In the genomic region with DNA sequence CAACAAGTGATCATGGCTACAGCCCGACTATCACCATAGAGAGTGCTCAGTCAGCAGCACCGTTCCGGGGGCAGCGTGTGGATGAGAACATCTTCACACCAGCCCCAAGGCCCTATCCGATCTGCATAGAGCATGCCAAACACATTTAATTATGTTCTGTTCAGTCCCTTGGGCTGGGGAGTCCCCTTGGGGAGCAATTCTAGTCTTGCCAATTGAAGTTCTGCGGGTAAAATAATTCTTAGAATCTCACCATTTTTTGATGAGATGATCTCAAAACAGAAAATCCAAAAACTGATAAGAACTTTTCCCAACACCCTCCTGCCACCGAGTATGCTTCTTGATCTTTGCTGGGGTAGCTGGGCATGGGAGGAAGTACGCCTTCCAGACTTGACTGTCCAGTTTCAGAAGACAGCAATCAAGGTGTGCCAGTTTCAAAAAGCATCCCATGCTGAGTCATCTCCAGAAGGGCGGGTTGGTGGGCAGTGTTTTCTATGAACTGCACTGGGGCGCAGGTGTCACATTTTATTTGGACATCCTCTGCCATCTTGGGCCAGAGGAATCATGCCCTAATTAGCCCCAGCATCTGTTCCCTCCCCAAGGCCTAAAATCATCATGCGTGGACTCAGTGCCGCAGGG, we compare ENCODE assay signal across 16 cellular contexts. TPM values are rescaled to one million over a fixed set of nuclear protein-coding genes. Genes with fewer than 3 reads are reported as not detected.
DNase-seq lines count a peak whose midpoint lies in the region; ATAC-seq, FAIRE-seq and TF ChIP-seq lines count a peak whose summit lies in the region.
"Had no signal": no experiment of that assay in that cellular context is flagged by ENCODE, and none has a peak within 500 bp of the region (broad histone marks: within the 10 kb centered on the region; RNA-seq: fewer than 3 reads in every experiment).

No MANE protein-coding gene starts in this region.

- WGBS in K562 (ENCODE audit: insufficient coverage, low coverage, missing lambda C conversion rate), result 3% methylated on average over 12 of the region's 12 CpGs
- WGBS in small intestine, 3 donors, result 80 to 86% (median 82%) methylated on average over 12 of the region's 12 CpGs

- no peak overlapping the region for H3K9ac ChIP-seq in K562 (ENCODE audit: insufficient read depth in 1 of 2, low read depth in 2 of 2, low read length in 2 of 2)

- TF ChIP-seq CTCF in K562 (IDR thresholded peaks at IDR 0.05 in 2 of 3, conservative IDR thresholded peaks at IDR 0.05 in 1 of 3; ENCODE audit: insufficient read depth in 2 of 3, low read depth in 1 of 3, low read length in 3 of 3), result no peak

- POLR2A ChIA-PET in K562 (lab: Yijun Ruan, JAX), result interaction anchor here (0.6 to 1.2 kb wide), 3 partner anchors 10 to 222 kb away, joined by 3 to 4 read pairs (median 3); no protein-coding TSS in a partner anchor

- no peaks in the 10 kb centered on the region for H3K9me3 Mint-ChIP-seq in stimulated activated memory B cell treated with anti-CD40 and anti-IgM and Interleukin-4, amounts not matched to agents 10 μg/mL and 1 μg/mL and 100 μg/mL, for 72 hours

- no peaks in the 10 kb centered on the region; the same call in 1 of the 2 replicates for H4K20me1 ChIP-seq in K562 (replicated peaks; ENCODE audit: control insufficient read depth, insufficient read depth, low read length)

- H2AFZ ChIP-seq in K562 (ENCODE audit: low read depth, low read length), result no peak overlapping the region

- CTCF ChIA-PET in K562 (lab: Yijun Ruan, JAX; ENCODE audit: low intra/inter-chr PET ratio), result no interaction called here

- ATAC-seq in GM21786 (IDR thresholded peaks at IDR 0.05; ENCODE audit: unreplicated experiment) (peak; percentile 77), K562 (no peak), HG02870 (IDR thresholded peaks at IDR 0.05; ENCODE audit: unreplicated experiment) (no peak)
- peak; percentile 82 for ATAC-seq in stimulated activated memory B cell treated with anti-CD40 and anti-IgM and Interleukin-4, amounts not matched to agents 10 μg/mL and 1 μg/mL and 100 μg/mL, for 72 hours
- ATAC-seq: psoas muscle had no signal

- no peak overlapping the region for H3K27ac Mint-ChIP-seq in stimulated activated memory B cell treated with anti-CD40 and anti-IgM and Interleukin-4, amounts not matched to agents 10 μg/mL and 1 μg/mL and 100 μg/mL, for 72 hours
- H3K27ac Mint-ChIP-seq: activated naive CD8-positive, alpha-beta T cell; naive B cell had no signal

- H3K9me3 ChIP-seq in K562 (replicated peaks; ENCODE audit: control insufficient read depth, insufficient read depth, low read depth, low read length) (0 out of 2 replicates have a peak, but pooled peaks cover 4% of the 10 kb centered on the region), small intestine (ENCODE audit: control insufficient read depth, low read depth) (no peaks in the 10 kb centered on the region)
- H3K9me3 ChIP-seq: psoas muscle, testis had no signal

- in situ Hi-C loops in K562 (cut with MboI), result loop anchor here (5.0 kb wide), 1 partner anchor 283 kb away; no protein-coding TSS in a partner anchor

- no peak for TF ChIP-seq POLR2A in K562 (conservative IDR thresholded peaks at IDR 0.05)

- H3K4me2 ChIP-seq in K562 (ENCODE audit: insufficient read depth, low read length), result no peak overlapping the region

- H3K27ac ChIP-seq in K562 (ENCODE audit: extremely low read depth, low read depth, low read length) (no peak overlapping the region), small intestine (ENCODE audit: low read depth in 1 of 2, low read length in 1 of 2) (no peak overlapping the region)
- H3K27ac ChIP-seq: psoas muscle, testis had no signal

- peaks cover 10% of the 10 kb centered on the region for H3K4me1 Mint-ChIP-seq in stimulated activated memory B cell treated with anti-CD40 and anti-IgM and Interleukin-4, amounts not matched to agents 10 μg/mL and 1 μg/mL and 100 μg/mL, for 72 hours

- TF ChIP-seq RAD21 in K562 (CRISPR knock-in tag; conservative IDR thresholded peaks at IDR 0.05 in 1 of 2, IDR thresholded peaks at IDR 0.05 in 1 of 2), result no peak

- no peaks in the 10 kb centered on the region for H3K4me1 ChIP-seq in K562 (replicated peaks in 1 of 2; ENCODE audit: control insufficient read depth in 2 of 2, insufficient read depth in 2 of 2, low read length in 2 of 2)
- no peaks in the 10 kb centered on the region for H3K4me1 ChIP-seq in small intestine (ENCODE audit: control insufficient read depth in 2 of 2, insufficient read depth in 1 of 2, low read depth in 1 of 2, low read length in 1 of 2)
- H3K4me1 ChIP-seq: psoas muscle, testis had no signal

- H3K4me3 ChIP-seq in K562, result no peak overlapping the region
- H3K4me3 ChIP-seq in H7 (ENCODE audit: insufficient read depth, low read depth, low read length), result no peak overlapping the region
- H3K4me3 ChIP-seq in small intestine (ENCODE audit: low read depth in 1 of 2, low read length in 2 of 2), result no peak overlapping the region
- H3K4me3 ChIP-seq: psoas muscle, testis had no signal

- FAIRE-seq in K562 (lab: Jason Lieb, UNC) (no peak), small intestine (lab: Jason Lieb, UNC) (no peak)

- no peak for TF ChIP-seq EP300 in K562 (IDR thresholded peaks at IDR 0.05; ENCODE audit: low read length)

- H3K27me3 ChIP-seq in K562 (ENCODE audit: control insufficient read depth in 2 of 2, insufficient read depth in 2 of 2, low read length in 2 of 2) (peaks cover 31 to 81% of the 10 kb centered on the region in 2 experiments), H7 (ENCODE audit: control insufficient read depth, insufficient read depth, low read length) (no peaks in the 10 kb centered on the region; the same call in 1 of the 2 replicates), small intestine (ENCODE audit: control insufficient read depth in 2 of 2, insufficient read depth in 2 of 2, low read length in 2 of 2) (no peaks in the 10 kb centered on the region)
- H3K27me3 ChIP-seq: testis had no signal

- no peak overlapping the region for H3K4me3 Mint-ChIP-seq in stimulated activated memory B cell treated with anti-CD40 and anti-IgM and Interleukin-4, amounts not matched to agents 10 μg/mL and 1 μg/mL and 100 μg/mL, for 72 hours
- H3K4me3 Mint-ChIP-seq: activated naive CD8-positive, alpha-beta T cell; naive B cell had no signal

- BruUV-seq in K562 (replicated peaks; lab: Mats Ljungman, UMichigan), result no TSS peak

- DNase-seq in activated T-cell treated with anti-CD3 and anti-CD28 coated beads for 48 hours (ENCODE audit: low read depth), result peak; percentile 23
- DNase-seq in activated T-cell treated with anti-CD3 and anti-CD28 coated beads, Interleukin-2, amount 50 U/mL, for 48 hours, result no peak
- no peak for DNase-seq in K562 (ENCODE audit: extremely low read depth in 1 of 4, low spot score in 3 of 4)
- DNase-seq in H7, result no peak
- no peak for DNase-seq in small intestine
- DNase-seq: effector CD8-positive, alpha-beta T cell; GDM1; HCEC 1CT; naive B cell; NCI-H1105 treated with DMSO at 0.1 percent for 48 hours; psoas muscle; testis had no signal

- H3K36me3 Mint-ChIP-seq in stimulated activated memory B cell treated with anti-CD40 and anti-IgM and Interleukin-4, amounts not matched to agents 10 μg/mL and 1 μg/mL and 100 μg/mL, for 72 hours, result no peaks in the 10 kb centered on the region
- H3K36me3 Mint-ChIP-seq: activated naive CD8-positive, alpha-beta T cell had no signal

- H3K27me3 Mint-ChIP-seq in stimulated activated memory B cell treated with anti-CD40 and anti-IgM and Interleukin-4, amounts not matched to agents 10 μg/mL and 1 μg/mL and 100 μg/mL, for 72 hours, result peaks cover 41% of the 10 kb centered on the region
- H3K27me3 Mint-ChIP-seq: activated naive CD8-positive, alpha-beta T cell had no signal

- H3K79me2 ChIP-seq in K562 (ENCODE audit: control insufficient read depth, insufficient read depth, low read length), result no peaks in the 10 kb centered on the region

- intact Hi-C loops in K562 (cut with micrococcal nuclease), result no loop called here

- no peaks in the 10 kb centered on the region for H3K36me3 ChIP-seq in K562 (ENCODE audit: control insufficient read depth, insufficient read depth, low read length)
- no peaks in the 10 kb centered on the region for H3K36me3 ChIP-seq in H7 (replicated peaks; ENCODE audit: control insufficient read depth, insufficient read depth, low read length)
- H3K36me3 ChIP-seq in small intestine (ENCODE audit: control insufficient read depth in 2 of 2, insufficient read depth in 2 of 2, low read length in 2 of 2), result no peaks in the 10 kb centered on the region

- no peaks in the 10 kb centered on the region for H3K9me1 ChIP-seq in K562 (ENCODE audit: control insufficient read depth, insufficient read depth, low read length)

RNA-seq across cellular contexts. Expression of a gene that starts 20.8 kb away (rescaled TPM):
- total RNA-seq in K562 (2011; cell fraction: chromatin; rRNA removed; ENCODE audit: low replicate concordance), result 17.5 and 46.4 TPM in 2 replicates
- total RNA-seq in K562 (2011; cell fraction: nucleolus; rRNA removed), result 18.8 and 22.8 TPM in 2 replicates
- total RNA-seq in K562 (2011; cell fraction: nucleoplasm; rRNA removed), result 14.9 and 27.1 TPM in 2 replicates
- total RNA-seq in K562 (2014; rRNA removed) (1.1 and 1.5 TPM in 2 replicates), K562 (2014; rRNA removed; fragmentation: Illumina TruSeq; extraction: Trizol) (0.41 and 1.1 TPM in 2 replicates), K562 (2015; rRNA removed; fragmentation: Illumina TruSeq; extraction: Trizol) (0.08 and 0.51 TPM in 2 replicates), K562 (2021) (3.3 and 4.2 TPM in 2 replicates)
- polyA plus RNA-seq in K562 (2011; rRNA removed) (4.3 and 12.0 TPM in 2 replicates), K562 (2014; fragmentation: Illumina TruSeq; extraction: Trizol) (1.1 and 1.4 TPM in 2 replicates), K562 (2014; fragmentation: Nextera tagmentation; extraction: Ambion mirVana) (under 1 TPM; 0.13 to 0.20 TPM), K562 (2014; rRNA removed) (0.90 and 1.2 TPM in 2 replicates), small intestine (10 to 100 TPM; 77.0 to 87.4 (median 78.9) TPM)
- 5.1 and 6.0 TPM in 2 replicates for polyA plus RNA-seq in K562 (2011; cell fraction: cytosol; rRNA removed)
- polyA plus RNA-seq in K562 (2011; cell fraction: nucleus; rRNA removed), result 13.9 and 24.1 TPM in 2 replicates
- polyA plus RNA-seq in K562 (2012), result 0.86 and 1.5 TPM in 2 replicates
- 8.6 and 12.7 TPM in 2 replicates for polyA minus RNA-seq in K562 (2011; rRNA and poly(A)+ RNA removed)
- 5.7 and 22.0 TPM in 2 replicates for polyA minus RNA-seq in K562 (2011; cell fraction: cytosol; rRNA and poly(A)+ RNA removed)
- polyA minus RNA-seq in K562 (2011; cell fraction: nucleus; rRNA and poly(A)+ RNA removed), result 5.0 and 8.4 TPM in 2 replicates
- total RNA-seq in H7 (2014; rRNA removed; shearing (Covaris generic)), result 64.1 and 79.8 TPM in 2 replicates

RNA-seq across cellular contexts. Expression of a gene that starts 56.1 kb away (rescaled TPM):
- 2.6 and 4.9 TPM in 2 replicates for total RNA-seq in K562 (2011; cell fraction: chromatin; rRNA removed; ENCODE audit: low replicate concordance)
- 1.4 and 2.0 TPM in 2 replicates for total RNA-seq in K562 (2011; cell fraction: nucleolus; rRNA removed)
- total RNA-seq in K562 (2011; cell fraction: nucleoplasm; rRNA removed), result 2.6 and 3.3 TPM in 2 replicates
- total RNA-seq in K562 (2014; rRNA removed) (3.2 and 3.6 TPM in 2 replicates), K562 (2014; rRNA removed; fragmentation: Illumina TruSeq; extraction: Trizol) (0.38 and 0.69 TPM in 2 replicates), K562 (2015; rRNA removed; fragmentation: Illumina TruSeq; extraction: Trizol) (1.7 and 1.8 TPM in 2 replicates), K562 (2021) (2.2 and 3.2 TPM in 2 replicates)
- polyA plus RNA-seq in K562 (2011; rRNA removed) (1.1 and 1.2 TPM in 2 replicates), K562 (2014; fragmentation: Illumina TruSeq; extraction: Trizol) (0.35 and 1.1 TPM in 2 replicates), K562 (2014; fragmentation: Nextera tagmentation; extraction: Ambion mirVana) (under 1 TPM in 1 of 2 experiments, not detected in 1; 0.04 TPM), K562 (2014; rRNA removed) (2.3 and 4.1 TPM in 2 replicates), small intestine (100 to 1,000 TPM in 2 of 3 donors, 10 to 100 TPM in 1; 42.6 to 234 (median 212) TPM)
- polyA plus RNA-seq in K562 (2011; cell fraction: cytosol; rRNA removed), result 1.3 and 1.5 TPM in 2 replicates
- 6.8 and 7.2 TPM in 2 replicates for polyA plus RNA-seq in K562 (2011; cell fraction: nucleus; rRNA removed)
- polyA plus RNA-seq in K562 (2012), result 10.1 and 18.1 TPM in 2 replicates
- 0.32 and 0.84 TPM in 2 replicates for polyA minus RNA-seq in K562 (2011; rRNA and poly(A)+ RNA removed)
- not detected in 2 replicates for polyA minus RNA-seq in K562 (2011; cell fraction: cytosol; rRNA and poly(A)+ RNA removed)
- polyA minus RNA-seq in K562 (2011; cell fraction: nucleus; rRNA and poly(A)+ RNA removed), result 1.4 and 1.8 TPM in 2 replicates
- total RNA-seq in H7 (2014; rRNA removed; shearing (Covaris generic)), result 29.4 and 42.5 TPM in 2 replicates

Comparison
In these comparisons a context has a peak if more than half of its experiments do, and no peak if none do; other contexts are left out.
1. ATAC-seq: peak in GM21786 (single experiment) and stimulated activated memory B cell treated with anti-CD40 and anti-IgM and Interleukin-4, amounts not matched to agents 10 μg/mL and 1 μg/mL and 100 μg/mL, for 72 hours (single experiment); none in K562 (single experiment) and HG02870 (single experiment).